ENCODE assay signal across 27 cellular contexts in the genomic region with DNA sequence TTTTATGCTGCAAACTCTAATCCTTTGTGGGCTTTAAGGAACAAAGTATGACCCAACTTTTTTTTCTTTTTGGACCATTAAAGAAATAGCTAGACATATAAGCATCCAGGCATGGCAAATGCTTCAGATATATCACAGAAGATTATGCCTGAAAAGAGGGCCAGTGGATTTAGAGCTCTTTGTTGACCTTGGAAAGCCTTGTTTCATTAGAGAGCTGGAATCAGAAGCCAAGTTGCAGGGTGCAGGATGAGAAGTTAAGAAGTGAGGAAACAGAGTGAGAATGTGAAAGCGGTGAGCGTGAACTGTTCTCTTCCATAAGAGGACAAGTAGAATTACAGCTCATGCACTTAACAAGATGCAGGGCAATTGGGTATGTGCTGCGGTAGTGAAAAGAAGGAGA.
"Had no signal": no experiment of that assay in that cellular context is flagged by ENCODE, and none has a peak within 500 bp of the region (broad histone marks: within the 10 kb centered on the region; RNA-seq: fewer than 3 reads in every experiment).

No MANE protein-coding gene starts in this region.

- H3K27ac ChIP-seq: body of pancreas, brain microvascular endothelial cell, breast epithelium, VCaP had no signal

- H3K4me3 ChIP-seq: body of pancreas, breast epithelium had no signal

- DNase-seq: activated B cell treated with CpG ODN at 0.5 μM for 24 hours; activated CD4-positive, alpha-beta memory T cell treated with anti-CD3 and anti-CD28 coated beads for 36 hours; activated CD4-positive, alpha-beta T cell treated with anti-CD3 and anti-CD28 coated beads for 4 hours; activated CD4-positive, alpha-beta T cell treated with anti-CD3 and anti-CD28 coated beads, Interleukin-2, amount 10 ng/mL, durations not matched to agents 24 days and 14 days; activated CD4-positive, alpha-beta T cell treated with anti-CD3 and anti-CD28 coated beads, Interleukin-2, amount 50 U/mL, for 1 hour; activated CD4-positive, alpha-beta T cell treated with anti-CD3 and anti-CD28 coated beads, Interleukin-2, amount 50 U/mL, for 4 hours; activated CD4-positive, CD25-positive, alpha-beta regulatory T cell treated with anti-CD3 and anti-CD28 coated beads, Interleukin-2, amount 50 U/mL, for 72 hours; activated CD8-positive, alpha-beta memory T cell treated with anti-CD3 and anti-CD28 coated beads, Interleukin-2, amount 50 U/mL, for 4 hours; activated CD8-positive, alpha-beta T cell treated with anti-CD3 and anti-CD28 coated beads for 36 hours; activated effector memory CD4-positive, alpha-beta T cell treated with Interleukin-2 at 50 U/mL for 16 hours; activated gamma-delta T cell; activated naive CD4-positive, alpha-beta T cell treated with anti-CD3 and anti-CD28 coated beads, Interleukin-2, amount 10 ng/mL, durations not matched to agents 7 days and 5 days; activated naive CD4-positive, alpha-beta T cell treated with Interleukin-2 at 50 U/mL for 16 hours; activated naive CD8-positive, alpha-beta T cell treated with anti-CD3 and anti-CD28 coated beads, Interleukin-2, amount 10 ng/mL, durations not matched to agents 7 days and 5 days; activated naive CD8-positive, alpha-beta T cell treated with anti-CD3 and anti-CD28 coated beads, Interleukin-2, amount 50 U/mL, for 24 hours; activated T-cell treated with anti-CD3 and anti-CD28 coated beads, Interleukin-2, amount 50 U/mL, for 24 hours; activated T-cell treated with anti-CD3 and anti-CD28 coated beads, Interleukin-2, amount 50 U/mL, for 48 hours; amygdala; anterior cingulate cortex; body of pancreas; brain microvascular endothelial cell; central memory CD4-positive, alpha-beta T cell; T-helper 1 cell; T-helper 2 cell; T-helper 9 cell had no signal

- H3K27me3 ChIP-seq: body of pancreas, brain microvascular endothelial cell, breast epithelium had no signal

- H3K36me3 ChIP-seq: brain microvascular endothelial cell had no signal

- ATAC-seq: activated CD8-positive, alpha-beta T cell treated with anti-CD3 and anti-CD28 coated beads for 36 hours; activated naive CD8-positive, alpha-beta T cell treated with anti-CD3 and anti-CD28 coated beads, Interleukin-2, amount 50 U/mL, for 24 hours; body of pancreas had no signal

- H3K4me1 ChIP-seq: body of pancreas, breast epithelium had no signal
